Comparison of ENCODE assay signal across 33 cellular contexts in genomic region chr14:60061371-60061770, GRCh38. TPM values are rescaled to one million over a fixed set of nuclear protein-coding genes. Genes with fewer than 3 reads are reported as not detected.
DNase-seq lines count a peak whose midpoint lies in the region; ATAC-seq and TF ChIP-seq lines count a peak whose summit lies in the region.
"Had no signal": no experiment of that assay in that cellular context is flagged by ENCODE, and none has a peak within 500 bp of the region (broad histone marks: within the 10 kb centered on the region; RNA-seq: fewer than 3 reads in every experiment).

No MANE protein-coding gene starts in this region.

- no peak overlapping the region for H3K27ac Mint-ChIP-seq in stimulated activated memory B cell treated with anti-CD40 and anti-IgM and Interleukin-4, amounts not matched to agents 10 μg/mL and 1 μg/mL and 100 μg/mL, for 72 hours
- H3K27ac Mint-ChIP-seq: activated naive CD8-positive, alpha-beta T cell treated with anti-CD3 and anti-CD28 coated beads, Interleukin-2, amount 10 ng/mL, durations not matched to agents 7 days and 5 days; B cell; CD8-positive, alpha-beta memory T cell; H9; neural progenitor cell; stimulated activated naive CD8-positive, alpha-beta T cell treated with anti-CD3 and anti-CD28 coated beads, Interleukin-15, Interleukin-2, amounts not matched to agents 100 ng/mL and 50 ng/mL, for 24 hours; T-cell had no signal

- H3K4me1 Mint-ChIP-seq in stimulated activated memory B cell treated with anti-CD40 and anti-IgM and Interleukin-4, amounts not matched to agents 10 μg/mL and 1 μg/mL and 100 μg/mL, for 72 hours = no peaks in the 10 kb centered on the region
- H3K4me1 Mint-ChIP-seq: activated naive CD8-positive, alpha-beta T cell treated with anti-CD3 and anti-CD28 coated beads, Interleukin-2, amount 10 ng/mL, durations not matched to agents 7 days and 5 days; B cell; CD8-positive, alpha-beta memory T cell; H9; neural progenitor cell; T-cell had no signal

- CTCF ChIA-PET in BJ (lab: Yijun Ruan, JAX) = interaction anchor here (1.7 to 2.2 kb wide), 3 partner anchors 97 to 122 kb away, joined by 7 to 19 read pairs (median 10); partner anchors contain the start of gene DHRS7

- ATAC-seq in stimulated activated memory B cell treated with anti-CD40 and anti-IgM and Interleukin-4, amounts not matched to agents 10 μg/mL and 1 μg/mL and 100 μg/mL, for 72 hours = no peak
- ATAC-seq in GM18868 (IDR thresholded peaks at IDR 0.05; ENCODE audit: unreplicated experiment) (no peak), HG03442 (IDR thresholded peaks at IDR 0.05; ENCODE audit: unreplicated experiment) (no peak)
- ATAC-seq: left lobe of liver, T-cell had no signal

- POLR2A ChIA-PET in BJ (lab: Charles Lee) = no interaction called here

- no peaks in the 10 kb centered on the region for H3K36me3 ChIP-seq in BJ (ENCODE audit: control insufficient read depth, insufficient read depth, low read length)
- H3K36me3 ChIP-seq: esophagus squamous epithelium, neural progenitor cell, right atrium auricular region had no signal

- no peak overlapping the region for H3K4me3 Mint-ChIP-seq in stimulated activated memory B cell treated with anti-CD40 and anti-IgM and Interleukin-4, amounts not matched to agents 10 μg/mL and 1 μg/mL and 100 μg/mL, for 72 hours
- H3K4me3 Mint-ChIP-seq: activated naive CD8-positive, alpha-beta T cell treated with anti-CD3 and anti-CD28 coated beads, Interleukin-2, amount 10 ng/mL, durations not matched to agents 7 days and 5 days; B cell; CD8-positive, alpha-beta memory T cell; H9; neural progenitor cell; stimulated activated naive CD8-positive, alpha-beta T cell treated with anti-CD3 and anti-CD28 coated beads, Interleukin-15, Interleukin-2, amounts not matched to agents 100 ng/mL and 50 ng/mL, for 24 hours; T-cell had no signal

- no peak overlapping the region for H3K27ac ChIP-seq in coronary artery
- H3K27ac ChIP-seq: dorsolateral prefrontal cortex, esophagus squamous epithelium, neural progenitor cell, parathyroid adenoma, right atrium auricular region, testis had no signal

- H3K36me3 Mint-ChIP-seq in stimulated activated memory B cell treated with anti-CD40 and anti-IgM and Interleukin-4, amounts not matched to agents 10 μg/mL and 1 μg/mL and 100 μg/mL, for 72 hours = no peaks in the 10 kb centered on the region
- H3K36me3 Mint-ChIP-seq: activated naive CD8-positive, alpha-beta T cell treated with anti-CD3 and anti-CD28 coated beads, Interleukin-2, amount 10 ng/mL, durations not matched to agents 7 days and 5 days; CD8-positive, alpha-beta memory T cell; neural progenitor cell; T-cell had no signal

- no peak overlapping the region for H3K4me3 ChIP-seq in BJ (ENCODE audit: low read depth, low read length)
- no peak overlapping the region for H3K4me3 ChIP-seq in fibroblast of the aortic adventitia (ENCODE audit: low read depth, low read length)
- H3K4me3 ChIP-seq in coronary artery = no peak overlapping the region
- H3K4me3 ChIP-seq: dorsolateral prefrontal cortex, esophagus squamous epithelium, neural progenitor cell, right atrium auricular region, smooth muscle cell, testis had no signal

- DNase-seq in BJ (ENCODE audit: low read depth) = peak; percentile 11
- peak; percentile 23 for DNase-seq in HT1080 (ENCODE audit: low read depth)
- peak; percentile 2 for DNase-seq in amniotic epithelial cell (ENCODE audit: low read depth)
- peak; percentile 41 for DNase-seq in fibroblast of the aortic adventitia (ENCODE audit: low read depth)
- DNase-seq in coronary artery (ENCODE audit: low spot score) = no peak
- DNase-seq: activated CD4-positive, CD25-positive, alpha-beta regulatory T cell; activated gamma-delta T cell treated with Interleukin-2 at 50 U/mL for 16 hours; activated naive CD8-positive, alpha-beta T cell treated with anti-CD3 and anti-CD28 coated beads, Interleukin-2, amount 10 ng/mL, durations not matched to agents 7 days and 5 days; activated T-cell treated with anti-CD3 and anti-CD28 coated beads, Interleukin-2, amount 50 U/mL, for 48 hours; CD8-positive, alpha-beta memory T cell; cerebellar nuclear complex; DMS 273 treated with DMSO at 0.1 percent for 48 hours; dorsolateral prefrontal cortex; esophagus squamous epithelium; glutamatergic neuron; H9; mesenchymal stem cell; NCI-H1048; NCI-H1694; NCI-H446; NCI-H82; T-cell; testis had no signal

- no peaks in the 10 kb centered on the region for H3K9me3 Mint-ChIP-seq in stimulated activated memory B cell treated with anti-CD40 and anti-IgM and Interleukin-4, amounts not matched to agents 10 μg/mL and 1 μg/mL and 100 μg/mL, for 72 hours
- H3K9me3 Mint-ChIP-seq: activated naive CD8-positive, alpha-beta T cell treated with anti-CD3 and anti-CD28 coated beads, Interleukin-2, amount 10 ng/mL, durations not matched to agents 7 days and 5 days; CD8-positive, alpha-beta memory T cell; H9; neural progenitor cell; stimulated activated naive CD8-positive, alpha-beta T cell treated with anti-CD3 and anti-CD28 coated beads, Interleukin-15, Interleukin-2, amounts not matched to agents 100 ng/mL and 50 ng/mL, for 24 hours; T-cell had no signal

- peaks cover 8% of the 10 kb centered on the region for H3K27me3 Mint-ChIP-seq in stimulated activated memory B cell treated with anti-CD40 and anti-IgM and Interleukin-4, amounts not matched to agents 10 μg/mL and 1 μg/mL and 100 μg/mL, for 72 hours

- TF ChIP-seq CTCF in BJ (IDR thresholded peaks at IDR 0.05; ENCODE audit: insufficient read depth, low read depth, low read length) (no peak), fibroblast of the aortic adventitia (IDR thresholded peaks at IDR 0.05; ENCODE audit: insufficient read depth, low read length) (no peak), coronary artery (IDR thresholded peaks at IDR 0.05) (no peak)

- H3K27me3 ChIP-seq in BJ (ENCODE audit: control insufficient read depth, insufficient read depth, low read length) = no peaks in the 10 kb centered on the region
- H3K27me3 ChIP-seq: dorsolateral prefrontal cortex, esophagus squamous epithelium, neural progenitor cell, right atrium auricular region, testis had no signal

RNA-seq across cellular contexts. Expression of gene PCNX4, which starts 30.4 kb away (rescaled TPM):
- 22.0 and 36.3 TPM in 2 replicates for polyA plus RNA-seq in BJ (2011; rRNA removed)
- 39.0 and 46.1 TPM in 2 replicates for polyA minus RNA-seq in BJ (2011; rRNA and poly(A)+ RNA removed)
- 62.1 and 67.3 TPM in 2 replicates for total RNA-seq in HT1080 (2014; rRNA removed; shearing (Covaris generic))
- 58.3 and 65.8 TPM in 2 replicates for polyA plus RNA-seq in HT1080 (2015; cell fraction: cytosol; rRNA removed)
- 130 and 132 TPM in 2 replicates for polyA plus RNA-seq in HT1080 (2015; cell fraction: nucleus; rRNA removed)
- 114 and 256 TPM in 2 replicates for total RNA-seq in fibroblast of the aortic adventitia (ENCODE audit: low replicate concordance)
